In genomic region chr1:81428998-81429397, GRCh38 we compare ENCODE assay signal across 35 cellular contexts.
A peak's percentile ranks its signal among the peaks of the same experiment; 100 is the strongest.
DNase-seq lines count a peak whose midpoint lies in the region; ATAC-seq, FAIRE-seq and TF ChIP-seq lines count a peak whose summit lies in the region.
"Had no signal": no experiment of that assay in that cellular context is flagged by ENCODE, and none has a peak within 500 bp of the region (broad histone marks: within the 10 kb centered on the region; RNA-seq: fewer than 3 reads in every experiment).

No MANE protein-coding gene starts in this region.

- TF ChIP-seq CTCF in pancreas (IDR thresholded peaks at IDR 0.05), result no peak
- no peak for TF ChIP-seq CTCF in right atrium auricular region (IDR thresholded peaks at IDR 0.05)
- no peak for TF ChIP-seq CTCF in RWPE1 (conservative IDR thresholded peaks at IDR 0.05; ENCODE audit: low read depth)

- WGBS in pancreas, 2 donors, result 18 to 28% methylated on average over 1 of the region's 1 CpG

- H3K27ac ChIP-seq in pancreas (peak overlapping the region in 1 of 4 donors; percentile 23), right atrium auricular region (no peak overlapping the region), RWPE1 (no peak overlapping the region)
- H3K27ac ChIP-seq: parathyroid adenoma, spleen, testis, uterus had no signal

- CTCF ChIA-PET in RWPE1 (lab: Yijun Ruan, JAX), result no interaction called here

- peak; percentile 72 for FAIRE-seq in GM18507 (lab: Jason Lieb, UNC)
- FAIRE-seq in endometrium (lab: Jason Lieb, UNC), result peak; percentile 4
- no peak for FAIRE-seq in pancreas (lab: Jason Lieb, UNC)
- FAIRE-seq: frontal cortex had no signal

- H3K4me1 ChIP-seq in pancreas (peaks cover 0 to 6% (median 5%) of the 10 kb centered on the region in 3 donors), right atrium auricular region (peaks cover 0 to 24% of the 10 kb centered on the region in 2 donors)
- H3K4me1 ChIP-seq: BE2C, parathyroid adenoma, testis, uterus had no signal

- H3K4me3 Mint-ChIP-seq in activated T-helper 1 cell treated with anti-CD3 and anti-CD28 coated beads, Interleukin-12 subunit alpha, Interleukin-12 subunit beta, Interleukin-2, Interleukin-4 antibody, amounts not matched to agents 30 ng/mL and 10 ng/mL and 1 ng/mL, durations not matched to agents 14 hours and 24 hours and 36 hours, result no peak overlapping the region
- H3K4me3 Mint-ChIP-seq: activated CD4-positive, alpha-beta T cell treated with anti-CD3 and anti-CD28 coated beads for 36 hours; brain; CD8-positive, alpha-beta T cell; IgD-negative memory B cell; neural crest cell; stimulated activated naive CD8-positive, alpha-beta T cell treated with anti-CD3 and anti-CD28 coated beads, Interleukin-15, Interleukin-2, amounts not matched to agents 100 ng/mL and 50 ng/mL, for 24 hours had no signal

- H3K27me3 ChIP-seq in pancreas (no peaks in the 10 kb centered on the region), right atrium auricular region (no peaks in the 10 kb centered on the region)
- H3K27me3 ChIP-seq: BE2C, spleen, testis, uterus had no signal

- no peaks in the 10 kb centered on the region for H3K4me1 Mint-ChIP-seq in activated T-helper 1 cell treated with anti-CD3 and anti-CD28 coated beads, Interleukin-12 subunit alpha, Interleukin-12 subunit beta, Interleukin-2, Interleukin-4 antibody, amounts not matched to agents 30 ng/mL and 10 ng/mL and 1 ng/mL, durations not matched to agents 14 hours and 24 hours and 36 hours (ENCODE audit: low read depth)
- H3K4me1 Mint-ChIP-seq: activated CD4-positive, alpha-beta T cell treated with anti-CD3 and anti-CD28 coated beads for 36 hours had no signal

- H3K4me3 ChIP-seq in pancreas (no peak overlapping the region), right atrium auricular region (no peak overlapping the region)
- H3K4me3 ChIP-seq: HAP-1, spleen, testis, uterus had no signal

- no peaks in the 10 kb centered on the region for H3K9me3 ChIP-seq in pancreas
- H3K9me3 ChIP-seq in right atrium auricular region, result no peaks in the 10 kb centered on the region
- H3K9me3 ChIP-seq: BE2C, HAP-1, spleen, testis, uterus had no signal

- DNase-seq in GM18507 (ENCODE audit: extremely low spot score, insufficient read length, low read depth) (no peak), pancreas (no peak), right atrium auricular region (ENCODE audit: low spot score) (no peak), RWPE1 (ENCODE audit: low spot score) (no peak), SIG-M5 (lab: John Stamatoyannopoulos, UW) (no peak)
- DNase-seq in activated T-helper 1 cell treated with anti-CD3 and anti-CD28 coated beads, Interleukin-12 subunit alpha, Interleukin-12 subunit beta, Interleukin-2, Interleukin-4 antibody, amounts not matched to agents 30 ng/mL and 10 ng/mL and 1 ng/mL, durations not matched to agents 14 hours and 24 hours and 36 hours (ENCODE audit: low spot score), result no peak
- DNase-seq: ACHN; activated CD4-positive, alpha-beta T cell treated with anti-CD3 and anti-CD28 coated beads for 36 hours; activated naive CD4-positive, alpha-beta T cell treated with anti-CD3 and anti-CD28 coated beads, Interleukin-2, amount 50 U/mL, for 16 hours; BE2C; CD8-positive, alpha-beta T cell; cerebellar nuclear complex; DMS153; hippocampal formation; left cardiac atrium; mesenchymal stem cell; NCI-H1694; NCI-H774; right cardiac atrium; SHP77; spleen; stimulated activated CD4-positive, alpha-beta T cell treated with anti-CD3 and anti-CD28 coated beads, Interleukin-2, amount 100 ng/mL, for 24 hours; testis; uterus had no signal

- no peaks in the 10 kb centered on the region for H3K36me3 Mint-ChIP-seq in activated T-helper 1 cell treated with anti-CD3 and anti-CD28 coated beads, Interleukin-12 subunit alpha, Interleukin-12 subunit beta, Interleukin-2, Interleukin-4 antibody, amounts not matched to agents 30 ng/mL and 10 ng/mL and 1 ng/mL, durations not matched to agents 14 hours and 24 hours and 36 hours (ENCODE audit: low read depth)
- H3K36me3 Mint-ChIP-seq: brain; CD8-positive, alpha-beta T cell; IgD-negative memory B cell had no signal

- H3K36me3 ChIP-seq in pancreas (no peaks in the 10 kb centered on the region), right atrium auricular region (no peaks in the 10 kb centered on the region)
- H3K36me3 ChIP-seq: BE2C, HAP-1, spleen, uterus had no signal

- H3K9me3 Mint-ChIP-seq in activated T-helper 1 cell treated with anti-CD3 and anti-CD28 coated beads, Interleukin-12 subunit alpha, Interleukin-12 subunit beta, Interleukin-2, Interleukin-4 antibody, amounts not matched to agents 30 ng/mL and 10 ng/mL and 1 ng/mL, durations not matched to agents 14 hours and 24 hours and 36 hours, result no peaks in the 10 kb centered on the region
- H3K9me3 Mint-ChIP-seq: activated T-helper 2 cell treated with anti-CD3 and anti-CD28 coated beads, Interferon-gamma antibody, Interleukin-2, Interleukin-4, amounts not matched to agents 10 μg/mL and 5 μg/mL and 100 μg/mL, durations not matched to agents 14 hours and 24 hours and 36 hours; stimulated activated naive CD8-positive, alpha-beta T cell treated with anti-CD3 and anti-CD28 coated beads, Interleukin-15, Interleukin-2, amounts not matched to agents 100 ng/mL and 50 ng/mL, for 24 hours had no signal

- intact Hi-C loops in pancreas (cut with DNase I), result no loop called here
- intact Hi-C loops in activated T-helper 1 cell treated with anti-CD3 and anti-CD28 coated beads, Interleukin-12 subunit alpha, Interleukin-12 subunit beta, Interleukin-2, Interleukin-4 antibody, amounts not matched to agents 30 ng/mL and 10 ng/mL and 1 ng/mL, durations not matched to agents 14 hours and 24 hours and 36 hours (cut with micrococcal nuclease), result no loop called here

- POLR2A ChIA-PET in RWPE1 (lab: Yijun Ruan, JAX; ENCODE audit: low non-redundant PET), result no interaction called here

- no peak overlapping the region for H3K27ac Mint-ChIP-seq in activated T-helper 1 cell treated with anti-CD3 and anti-CD28 coated beads, Interleukin-12 subunit alpha, Interleukin-12 subunit beta, Interleukin-2, Interleukin-4 antibody, amounts not matched to agents 30 ng/mL and 10 ng/mL and 1 ng/mL, durations not matched to agents 14 hours and 24 hours and 36 hours
- H3K27ac Mint-ChIP-seq: activated CD4-positive, alpha-beta T cell treated with anti-CD3 and anti-CD28 coated beads for 36 hours; activated T-helper 2 cell treated with anti-CD3 and anti-CD28 coated beads, Interferon-gamma antibody, Interleukin-2, Interleukin-4, amounts not matched to agents 10 μg/mL and 5 μg/mL and 100 μg/mL, durations not matched to agents 14 hours and 24 hours and 36 hours; brain; CD8-positive, alpha-beta T cell; IgD-negative memory B cell; stimulated activated naive CD8-positive, alpha-beta T cell treated with anti-CD3 and anti-CD28 coated beads, Interleukin-15, Interleukin-2, amounts not matched to agents 100 ng/mL and 50 ng/mL, for 24 hours had no signal

- ATAC-seq in GM21737 (IDR thresholded peaks at IDR 0.05; ENCODE audit: unreplicated experiment), result peak; percentile 54
- peak; percentile 38 to 83 (median 55) for ATAC-seq in pancreas
- ATAC-seq: activated CD4-positive, alpha-beta T cell treated with anti-CD3 and anti-CD28 coated beads for 36 hours; CD8-positive, alpha-beta T cell; left cardiac atrium; Panc1; right cardiac atrium had no signal

- H3K27me3 Mint-ChIP-seq in activated T-helper 1 cell treated with anti-CD3 and anti-CD28 coated beads, Interleukin-12 subunit alpha, Interleukin-12 subunit beta, Interleukin-2, Interleukin-4 antibody, amounts not matched to agents 30 ng/mL and 10 ng/mL and 1 ng/mL, durations not matched to agents 14 hours and 24 hours and 36 hours (ENCODE audit: insufficient read depth), result no peaks in the 10 kb centered on the region
- H3K27me3 Mint-ChIP-seq: activated CD4-positive, alpha-beta T cell treated with anti-CD3 and anti-CD28 coated beads for 36 hours; brain; stimulated activated naive CD8-positive, alpha-beta T cell treated with anti-CD3 and anti-CD28 coated beads, Interleukin-15, Interleukin-2, amounts not matched to agents 100 ng/mL and 50 ng/mL, for 24 hours had no signal
